ENCODE assay signal across 14 cellular contexts in genomic region chr16:57036315-57036714, GRCh38. TPM values are rescaled to one million over a fixed set of nuclear protein-coding genes. Genes with fewer than 3 reads are reported as not detected.
DNase-seq lines count a peak whose midpoint lies in the region; ATAC-seq and TF ChIP-seq lines count a peak whose summit lies in the region.
"Had no signal": no experiment of that assay in that cellular context is flagged by ENCODE, and none has a peak within 500 bp of the region (broad histone marks: within the 10 kb centered on the region; RNA-seq: fewer than 3 reads in every experiment).

No MANE protein-coding gene starts in this region.

- peak overlapping the region in 6 of 7 donors; percentile 50 to 93 (median 68) for H3K27ac Mint-ChIP-seq in CD14-positive monocyte
- peak overlapping the region; percentile 99 for H3K27ac Mint-ChIP-seq in CD8-positive, alpha-beta T cell
- H3K27ac Mint-ChIP-seq in activated T-helper 17 cell treated with anti-CD3 and anti-CD28 coated beads, Interleukin-2, amount 50 U/mL, for 72 hours, result peak overlapping the region; percentile 66
- H3K27ac Mint-ChIP-seq in natural killer cell, result peak overlapping the region; percentile 93 to 96

- H3K27me3 ChIP-seq in CD8-positive, alpha-beta T cell (ENCODE audit: insufficient read depth, low read length), result no peaks in the 10 kb centered on the region
- H3K27me3 ChIP-seq: colonic mucosa had no signal

- peaks cover 67% of the 10 kb centered on the region for H3K36me3 ChIP-seq in CD8-positive, alpha-beta T cell (ENCODE audit: insufficient read depth, low read length)
- H3K36me3 ChIP-seq: colonic mucosa had no signal

- intact Hi-C loops in CD14-positive monocyte (cut with micrococcal nuclease), result no loop called here
- intact Hi-C loops in CD8-positive, alpha-beta T cell (cut with DNase I, micrococcal nuclease), result no loop called here
- intact Hi-C loops in natural killer cell (cut with micrococcal nuclease), result no loop called here

- DNase-seq in CD14-positive monocyte (ENCODE audit: low spot score) (no peak), natural killer cell (no peak), SW480 (ENCODE audit: low spot score) (no peak), cerebellar nuclear complex (lab: John Stamatoyannopoulos, UW) (no peak)
- DNase-seq in CD8-positive, alpha-beta T cell, result no peak
- DNase-seq: activated effector memory CD4-positive, alpha-beta T cell treated with anti-CD3 and anti-CD28 coated beads, Interleukin-2, amount 50 U/mL, for 16 hours; AML-193; colonic mucosa; NCI-H2107; NCI-H524; retina had no signal

- no peak for TF ChIP-seq CTCF in CD14-positive monocyte (IDR thresholded peaks at IDR 0.05)
- no peak for TF ChIP-seq CTCF in CD8-positive, alpha-beta T cell (IDR thresholded peaks at IDR 0.05)
- TF ChIP-seq CTCF in natural killer cell (IDR thresholded peaks at IDR 0.05), result no peak

- H3K4me1 Mint-ChIP-seq in CD14-positive monocyte (peaks cover 77% of the 10 kb centered on the region), natural killer cell (peaks cover 68 to 78% of the 10 kb centered on the region in 2 donors)
- peaks cover 87% of the 10 kb centered on the region for H3K4me1 Mint-ChIP-seq in CD8-positive, alpha-beta T cell (ENCODE audit: low read depth)
- H3K4me1 Mint-ChIP-seq in activated T-helper 17 cell treated with anti-CD3 and anti-CD28 coated beads, Interleukin-2, amount 50 U/mL, for 72 hours, result peaks cover 50% of the 10 kb centered on the region

- H3K4me3 ChIP-seq in CD8-positive, alpha-beta T cell (ENCODE audit: low read depth, low read length), result no peak overlapping the region
- H3K4me3 ChIP-seq: colonic mucosa, thoracic aorta had no signal

- CTCF ChIA-PET in CD8-positive, alpha-beta T cell (lab: Charles Lee), result interaction anchor here (1.2 to 8.1 kb wide), 3 partner anchors 14 to 71 kb away, joined by 5 to 96 read pairs (median 64); no protein-coding TSS in a partner anchor

- peaks cover 85% of the 10 kb centered on the region for H3K4me1 ChIP-seq in CD8-positive, alpha-beta T cell (ENCODE audit: insufficient read depth, low read length)
- H3K4me1 ChIP-seq: colonic mucosa had no signal

- no peak for ATAC-seq in CD8-positive, alpha-beta T cell
- ATAC-seq in activated T-helper 17 cell treated with anti-CD3 and anti-CD28 coated beads, Interleukin-2, amount 50 U/mL, for 72 hours (replicated peaks), result no peak
- ATAC-seq in natural killer cell, result peak; percentile 35 to 59 (median 51)
- no peak for ATAC-seq in GM21515 (IDR thresholded peaks at IDR 0.05; ENCODE audit: unreplicated experiment)

- peaks cover 0 to 3% (median 1%) of the 10 kb centered on the region in 7 donors for H3K9me3 Mint-ChIP-seq in CD14-positive monocyte
- H3K9me3 Mint-ChIP-seq in CD8-positive, alpha-beta T cell, result no peaks in the 10 kb centered on the region
- H3K9me3 Mint-ChIP-seq in activated T-helper 17 cell treated with anti-CD3 and anti-CD28 coated beads, Interleukin-2, amount 50 U/mL, for 72 hours, result no peaks in the 10 kb centered on the region
- peaks cover 2 to 3% of the 10 kb centered on the region in 2 donors for H3K9me3 Mint-ChIP-seq in natural killer cell

- peak overlapping the region; percentile 17 for H3K27ac ChIP-seq in CD8-positive, alpha-beta T cell (ENCODE audit: low read depth, low read length)
- H3K27ac ChIP-seq: colonic mucosa, thoracic aorta had no signal

- peaks cover 66 to 77% of the 10 kb centered on the region in 2 donors for H3K36me3 Mint-ChIP-seq in CD14-positive monocyte
- H3K36me3 Mint-ChIP-seq in CD8-positive, alpha-beta T cell, result peaks cover 89% of the 10 kb centered on the region
- H3K36me3 Mint-ChIP-seq in activated T-helper 17 cell treated with anti-CD3 and anti-CD28 coated beads, Interleukin-2, amount 50 U/mL, for 72 hours (ENCODE audit: low read depth), result peaks cover 90% of the 10 kb centered on the region
- peaks cover 23% of the 10 kb centered on the region for H3K36me3 Mint-ChIP-seq in natural killer cell

- H3K9me3 ChIP-seq in CD8-positive, alpha-beta T cell (ENCODE audit: low read length), result no peaks in the 10 kb centered on the region
- H3K9me3 ChIP-seq: colonic mucosa, thoracic aorta had no signal

- H3K27me3 Mint-ChIP-seq in CD14-positive monocyte (ENCODE audit: low read depth in 3 of 3), result peaks cover 0 to 2% (median 0%) of the 10 kb centered on the region in 3 donors
- no peaks in the 10 kb centered on the region for H3K27me3 Mint-ChIP-seq in CD8-positive, alpha-beta T cell (ENCODE audit: low read depth)
- no peaks in the 10 kb centered on the region for H3K27me3 Mint-ChIP-seq in activated T-helper 17 cell treated with anti-CD3 and anti-CD28 coated beads, Interleukin-2, amount 50 U/mL, for 72 hours
- no peaks in the 10 kb centered on the region for H3K27me3 Mint-ChIP-seq in natural killer cell (ENCODE audit: low read depth in 2 of 2)

- POLR2A ChIA-PET in CD8-positive, alpha-beta T cell (lab: Charles Lee), result interaction anchor here (1.4 to 7.8 kb wide), 5 partner anchors 10 to 48 kb away, joined by 3 to 86 read pairs (median 13); partner anchors contain the start of gene NLRC5

- H3K4me3 Mint-ChIP-seq in CD14-positive monocyte, result no peak overlapping the region
- H3K4me3 Mint-ChIP-seq in CD8-positive, alpha-beta T cell, result peak overlapping the region; percentile 22
- H3K4me3 Mint-ChIP-seq in activated T-helper 17 cell treated with anti-CD3 and anti-CD28 coated beads, Interleukin-2, amount 50 U/mL, for 72 hours, result no peak overlapping the region
- peak overlapping the region; percentile 78 for H3K4me3 Mint-ChIP-seq in natural killer cell

RNA-seq across cellular contexts. Expression of gene NLRC5, which starts 47.0 kb away (rescaled TPM):
- 10 to 100 TPM; 10.3 to 21.6 TPM for polyA plus RNA-seq in CD14-positive monocyte
- 100 to 1,000 TPM; 670 to 690 TPM for total RNA-seq in CD8-positive, alpha-beta T cell
- 100 to 1,000 TPM; 182 to 219 TPM for total RNA-seq in activated T-helper 17 cell treated with anti-CD3 and anti-CD28 coated beads, Interleukin-2, amount 50 U/mL, for 72 hours
- total RNA-seq in natural killer cell, result 100 to 1,000 TPM; 320 to 563 (median 535) TPM

RNA-seq across cellular contexts. Expression of gene CPNE2, which starts 56.1 kb away (rescaled TPM):
- polyA plus RNA-seq in CD14-positive monocyte, result 10 to 100 TPM; 18.3 to 23.9 TPM
- 1 to 10 TPM; 5.7 to 6.8 TPM for total RNA-seq in CD8-positive, alpha-beta T cell
- total RNA-seq in activated T-helper 17 cell treated with anti-CD3 and anti-CD28 coated beads, Interleukin-2, amount 50 U/mL, for 72 hours, result 1 to 10 TPM; 3.8 to 4.4 TPM
- total RNA-seq in natural killer cell, result 1 to 10 TPM; 2.0 to 2.6 (median 2.4) TPM

Comparison
In these comparisons a context has a peak if more than half of its experiments do, and no peak if none do; other contexts are left out.
1. H3K4me3 Mint-ChIP-seq: peak in CD8-positive, alpha-beta T cell (single experiment) and natural killer cell (single experiment); none in CD14-positive monocyte (0 of 2) and activated T-helper 17 cell treated with anti-CD3 and anti-CD28 coated beads, Interleukin-2, amount 50 U/mL, for 72 hours (single experiment).
2. ATAC-seq: peak in natural killer cell (3 of 3); none in CD8-positive, alpha-beta T cell (single experiment), activated T-helper 17 cell treated with anti-CD3 and anti-CD28 coated beads, Interleukin-2, amount 50 U/mL, for 72 hours (single experiment) and GM21515 (single experiment).
3. Peak in every context shown above with its lines, with median percentiles within 50 percentile points of each other: H3K27ac Mint-ChIP-seq.